8 cellular contexts compared by ENCODE assay signal in the genomic region with DNA sequence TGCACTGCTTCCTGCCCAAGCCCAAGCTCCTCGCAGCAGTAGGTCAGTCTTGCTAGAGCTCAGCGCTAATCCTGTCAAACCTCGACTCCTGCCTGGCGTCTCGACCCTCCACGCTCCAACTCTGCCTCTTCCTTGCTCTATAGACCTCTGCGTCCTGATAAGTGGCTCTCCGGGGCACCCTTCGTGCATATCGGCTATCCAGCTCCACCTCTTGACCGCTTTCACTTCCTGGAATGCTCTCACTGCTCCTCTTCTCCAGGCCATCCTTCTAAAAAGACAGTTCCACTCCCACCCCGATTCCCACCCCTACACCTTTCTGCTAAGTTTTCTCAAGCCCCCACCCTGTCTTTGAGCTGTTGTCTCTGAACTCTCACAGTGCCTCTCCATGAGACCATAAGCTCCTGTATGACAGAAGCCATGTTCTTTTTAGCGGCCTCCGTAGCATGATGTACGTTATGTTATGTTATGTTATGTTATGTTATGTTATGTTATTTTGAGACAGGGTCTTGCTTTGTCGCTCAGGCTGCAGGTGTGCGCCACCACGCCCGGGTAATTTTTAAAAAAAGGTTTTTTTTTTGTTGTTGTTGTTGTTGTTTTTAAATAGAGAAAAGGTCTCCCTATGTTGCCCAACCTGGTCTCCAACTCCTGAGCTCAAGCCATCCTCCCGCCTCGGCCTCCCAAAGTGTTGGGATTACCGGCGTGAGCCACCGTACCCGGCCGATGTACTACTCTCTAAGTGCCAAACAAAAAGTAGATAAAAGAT. TPM values are rescaled to one million over a fixed set of nuclear protein-coding genes. Genes with fewer than 3 reads are reported as not detected.
DNase-seq lines count a peak whose midpoint lies in the region; ATAC-seq and TF ChIP-seq lines count a peak whose summit lies in the region.

No MANE protein-coding gene starts in this region.

- TF ChIP-seq CTCF in LNCaP clone FGC (IDR thresholded peaks at IDR 0.05; ENCODE audit: control insufficient read depth, extremely low read depth, insufficient read depth) (no peak), cardiac muscle cell (IDR thresholded peaks at IDR 0.05; ENCODE audit: low read depth, low read length) (no peak), progenitor cell of endocrine pancreas (IDR thresholded peaks at IDR 0.05; ENCODE audit: unreplicated experiment) (no peak)

- no peaks in the 10 kb centered on the region for H3K9me3 ChIP-seq in cardiac muscle cell (ENCODE audit: low read depth)

- H3K27ac ChIP-seq in cardiac muscle cell, result peak overlapping the region; percentile 93

- CTCF ChIA-PET in activated CD4-positive, alpha-beta memory T cell treated with anti-CD3 and anti-CD28 coated beads for 36 hours (lab: Charles Lee), result interaction anchor here (1.0 to 9.4 kb wide), 30 partner anchors 11 to 818 kb away, joined by 3 to 138 read pairs (median 10); a partner anchor contains a TSS

- H3K4me1 ChIP-seq in cardiac muscle cell (ENCODE audit: low read depth), result peaks cover 40% of the 10 kb centered on the region

- peaks cover 18% of the 10 kb centered on the region for H3K36me3 Mint-ChIP-seq in activated CD4-positive, alpha-beta memory T cell treated with anti-CD3 and anti-CD28 coated beads for 36 hours
- peaks cover 3% of the 10 kb centered on the region for H3K36me3 Mint-ChIP-seq in progenitor cell of endocrine pancreas (ENCODE audit: insufficient read depth)

- intact Hi-C loops in activated CD4-positive, alpha-beta memory T cell treated with anti-CD3 and anti-CD28 coated beads for 36 hours (cut with micrococcal nuclease), result loop anchor here (1.0 to 10.0 kb wide), 4 partner anchors 27 to 202 kb away; a partner anchor contains a TSS

- no peaks in the 10 kb centered on the region for H3K27me3 ChIP-seq in cardiac muscle cell

- H3K9me3 Mint-ChIP-seq in activated CD4-positive, alpha-beta memory T cell treated with anti-CD3 and anti-CD28 coated beads for 36 hours, result no peaks in the 10 kb centered on the region
- H3K9me3 Mint-ChIP-seq in progenitor cell of endocrine pancreas (ENCODE audit: low read depth), result no peaks in the 10 kb centered on the region

- POLR2A ChIA-PET in activated CD4-positive, alpha-beta memory T cell treated with anti-CD3 and anti-CD28 coated beads for 36 hours (lab: Charles Lee), result interaction anchor here (0.6 to 4.1 kb wide), 21 partner anchors 8 to 371 kb away, joined by 3 to 34 read pairs (median 4); a partner anchor contains a TSS

- no peak for ATAC-seq in HG02884 (IDR thresholded peaks at IDR 0.05; ENCODE audit: unreplicated experiment)

- H3K4me3 Mint-ChIP-seq in activated CD4-positive, alpha-beta memory T cell treated with anti-CD3 and anti-CD28 coated beads for 36 hours, result peak overlapping the region; percentile 92
- H3K4me3 Mint-ChIP-seq in progenitor cell of endocrine pancreas (ENCODE audit: low read depth), result peak overlapping the region; percentile 99

- peaks cover 43% of the 10 kb centered on the region for H3K4me1 Mint-ChIP-seq in activated CD4-positive, alpha-beta memory T cell treated with anti-CD3 and anti-CD28 coated beads for 36 hours (ENCODE audit: low read depth)
- H3K4me1 Mint-ChIP-seq in progenitor cell of endocrine pancreas (ENCODE audit: low read depth), result peaks cover 16% of the 10 kb centered on the region

- H3K36me3 ChIP-seq in cardiac muscle cell, result no peaks in the 10 kb centered on the region

- peak overlapping the region; percentile 99 for H3K4me3 ChIP-seq in LNCaP clone FGC (ENCODE audit: low read depth, low read length)
- peak overlapping the region; percentile 78 for H3K4me3 ChIP-seq in cardiac muscle cell

- no peaks in the 10 kb centered on the region for H3K27me3 Mint-ChIP-seq in activated CD4-positive, alpha-beta memory T cell treated with anti-CD3 and anti-CD28 coated beads for 36 hours
- H3K27me3 Mint-ChIP-seq in progenitor cell of endocrine pancreas, result no peaks in the 10 kb centered on the region

- DNase-seq in NCI-H2171 treated with DMSO at 0.1 percent for 48 hours (lab: John Stamatoyannopoulos, UW), result peak; percentile 56
- DNase-seq in NCI-H2171 (lab: John Stamatoyannopoulos, UW), result no peak
- DNase-seq in LNCaP clone FGC (ENCODE audit: low read depth), result no peak
- no peak for DNase-seq in activated CD4-positive, alpha-beta memory T cell treated with anti-CD3 and anti-CD28 coated beads for 36 hours
- DNase-seq in cardiac muscle cell (ENCODE audit: low read depth in 1 of 2, low spot score in 1 of 2), result peak in 1 of 2 donors; percentile 69
- no peak for DNase-seq in progenitor cell of endocrine pancreas (ENCODE audit: low spot score, unreplicated experiment)
- DNase-seq in NK-92 treated with Interleukin-12 subunit alpha and Interleukin-12 subunit beta, amount 100 ng/mL, for 24 hours (lab: John Stamatoyannopoulos, UW), result no peak

- H3K27ac Mint-ChIP-seq in activated CD4-positive, alpha-beta memory T cell treated with anti-CD3 and anti-CD28 coated beads for 36 hours, result peak overlapping the region; percentile 93
- H3K27ac Mint-ChIP-seq in progenitor cell of endocrine pancreas, result peak overlapping the region; percentile 95

RNA-seq across cellular contexts. Expression of a gene that starts 0.6 kb away (rescaled TPM):
- 10 to 100 TPM; 46.1 to 48.7 TPM for total RNA-seq in activated CD4-positive, alpha-beta memory T cell treated with anti-CD3 and anti-CD28 coated beads for 36 hours
- total RNA-seq in cardiac muscle cell (43.9 and 105 TPM in 2 replicates), progenitor cell of endocrine pancreas (25.1 and 30.1 TPM in 2 replicates)
- 234 and 265 TPM in 2 replicates for polyA plus RNA-seq in cardiac muscle cell

RNA-seq across cellular contexts. Expression of a gene that starts 8.8 kb away (rescaled TPM):
- total RNA-seq in activated CD4-positive, alpha-beta memory T cell treated with anti-CD3 and anti-CD28 coated beads for 36 hours, result under 1 TPM; 0.10 to 0.34 TPM
- 1.7 and 3.4 TPM in 2 replicates for total RNA-seq in cardiac muscle cell
- polyA plus RNA-seq in cardiac muscle cell, result 2.5 and 4.3 TPM in 2 replicates
- total RNA-seq in progenitor cell of endocrine pancreas, result 2.0 and 2.1 TPM in 2 replicates

RNA-seq across cellular contexts. Expression of a gene that starts 27.5 kb away (rescaled TPM):
- 10 to 100 TPM; 56.1 to 56.3 TPM for total RNA-seq in activated CD4-positive, alpha-beta memory T cell treated with anti-CD3 and anti-CD28 coated beads for 36 hours
- 97.8 and 108 TPM in 2 replicates for total RNA-seq in cardiac muscle cell
- 40.7 and 45.1 TPM in 2 replicates for polyA plus RNA-seq in cardiac muscle cell
- total RNA-seq in progenitor cell of endocrine pancreas, result 160 and 167 TPM in 2 replicates

RNA-seq across cellular contexts. Expression of a gene that starts 54.5 kb away (rescaled TPM):
- 10 to 100 TPM; 59.5 to 63.0 TPM for total RNA-seq in activated CD4-positive, alpha-beta memory T cell treated with anti-CD3 and anti-CD28 coated beads for 36 hours
- total RNA-seq in cardiac muscle cell (51.9 and 78.4 TPM in 2 replicates), progenitor cell of endocrine pancreas (66.5 and 69.1 TPM in 2 replicates)
- 107 and 127 TPM in 2 replicates for polyA plus RNA-seq in cardiac muscle cell

RNA-seq across cellular contexts. Expression of a gene that starts 55.2 kb away (rescaled TPM):
- 1 to 10 TPM; 1.1 to 1.6 TPM for total RNA-seq in activated CD4-positive, alpha-beta memory T cell treated with anti-CD3 and anti-CD28 coated beads for 36 hours
- total RNA-seq in cardiac muscle cell, result 5.0 and 7.0 TPM in 2 replicates
- 4.6 and 6.9 TPM in 2 replicates for polyA plus RNA-seq in cardiac muscle cell
- total RNA-seq in progenitor cell of endocrine pancreas, result 5.2 and 5.7 TPM in 2 replicates
